Comparison of ENCODE assay signal across 8 cellular contexts in genomic region chr10:77004917-77005564, GRCh38.
A peak's percentile ranks its signal among the peaks of the same experiment; 100 is the strongest.
DNase-seq lines count a peak whose midpoint lies in the region; TF ChIP-seq lines count a peak whose summit lies in the region.

No MANE protein-coding gene starts in this region.

- TF ChIP-seq CTCF in A673 (conservative IDR thresholded peaks at IDR 0.05; ENCODE audit: low read depth, low read length) (peak; percentile 83), GM12873 (IDR thresholded peaks at IDR 0.05; ENCODE audit: insufficient read depth, low read depth, low read length, missing control alignments) (peak; percentile 81), adrenal gland (IDR thresholded peaks at IDR 0.05) (peak; percentile 67 to 81 (median 69)), hepatocyte (IDR thresholded peaks at IDR 0.05; ENCODE audit: poor library complexity) (peak; percentile 83)

- H3K4me3 ChIP-seq in A673 (ENCODE audit: low read depth, low read length, poor library complexity, severe bottlenecking) (no peak overlapping the region), adrenal gland (no peak overlapping the region), hepatocyte (no peak overlapping the region)

- no peak for TF ChIP-seq POLR2A in adrenal gland (IDR thresholded peaks at IDR 0.05)

- intact Hi-C loops in A673 (cut with micrococcal nuclease; ENCODE audit: unreplicated experiment) (loop anchor here (5.0 to 10.0 kb wide), 2 partner anchors 107 to 970 kb away; no protein-coding TSS in a partner anchor), adrenal gland (cut with DNase I) (no loop called here)

- no peaks in the 10 kb centered on the region for H4K20me1 ChIP-seq in hepatocyte (ENCODE audit: insufficient read depth, poor library complexity, severe bottlenecking)

- no peak overlapping the region for H2AFZ ChIP-seq in hepatocyte

- no peaks in the 10 kb centered on the region for H3K9me3 ChIP-seq in A673 (ENCODE audit: low read depth, low read length, poor library complexity, severe bottlenecking)
- H3K9me3 ChIP-seq in adrenal gland (replicated peaks in 1 of 3), result no peaks in the 10 kb centered on the region
- H3K9me3 ChIP-seq in hepatocyte (ENCODE audit: low read depth), result no peaks in the 10 kb centered on the region

- H3K36me3 ChIP-seq in A673 (ENCODE audit: insufficient read depth, low read length, poor library complexity, severe bottlenecking) (no peaks in the 10 kb centered on the region), adrenal gland (replicated peaks in 1 of 2) (no peaks in the 10 kb centered on the region), hepatocyte (replicated peaks; ENCODE audit: insufficient read depth, low read depth) (no peaks in the 10 kb centered on the region)

- DNase-seq in A673 (ENCODE audit: low spot score) (peak; percentile 70), NCI-H1092 treated with DMSO at 0.1 percent for 48 hours (lab: John Stamatoyannopoulos, UW) (peak; percentile 47), adrenal gland (peak in 3 of 7 donors; percentile 15 to 31 (median 26)), hepatocyte (ENCODE audit: low spot score) (peak; percentile 66), smooth muscle cell of the brain vasculature (ENCODE audit: low read depth, low spot score) (peak; percentile 36)
- no peak for DNase-seq in stimulated activated CD4-positive, alpha-beta T cell treated with anti-CD3 and anti-CD28 coated beads, Interleukin-12 subunit alpha, Interleukin-12 subunit beta, amount 100 ng/mL, for 4 hours
- DNase-seq in activated CD4-positive, CD25-positive, alpha-beta regulatory T cell treated with anti-CD3 and anti-CD28 coated beads, Interleukin-2, amount 50 U/mL, for 72 hours, result no peak

- BruUV-seq in A673 (replicated peaks; lab: Mats Ljungman, UMichigan), result no TSS peak

- H3K79me2 ChIP-seq in hepatocyte, result no peaks in the 10 kb centered on the region

- H3K27me3 ChIP-seq in A673 (replicated peaks; ENCODE audit: insufficient read depth, low read depth, low read length, poor library complexity) (peaks cover 17% of the 10 kb centered on the region), adrenal gland (no peaks in the 10 kb centered on the region), hepatocyte (no peaks in the 10 kb centered on the region)

- WGBS in adrenal gland, 4 donors, result 67 to 75% (median 68%) methylated on average over 3 of the region's 3 CpGs
- WGBS in hepatocyte (ENCODE audit: low lambda C conversion rate, missing lambda C conversion rate), result 59% methylated on average over 3 of the region's 3 CpGs

- H3K4me1 ChIP-seq in A673 (ENCODE audit: insufficient read depth, low read length, poor library complexity, severe bottlenecking) (no peaks in the 10 kb centered on the region), adrenal gland (replicated peaks in 1 of 2) (no peaks in the 10 kb centered on the region), hepatocyte (ENCODE audit: insufficient read depth) (no peaks in the 10 kb centered on the region)

- POLR2A ChIA-PET in A673 (lab: Charles Lee; ENCODE audit: low non-redundant PET), result interaction anchor here (0.6 to 0.7 kb wide), 2 partner anchors 35 to 44 kb away, joined by 3 to 19 read pairs; no protein-coding TSS in a partner anchor

- H3K27ac ChIP-seq in A673 (ENCODE audit: low read depth, low read length, poor library complexity, severe bottlenecking) (no peak overlapping the region), adrenal gland (no peak overlapping the region), hepatocyte (no peak overlapping the region)

- CTCF ChIA-PET in A673 (lab: Charles Lee), result interaction anchor here (1.0 kb wide), 1 partner anchor 969 kb away, joined by 4 read pairs; no protein-coding TSS in a partner anchor

- no peaks in the 10 kb centered on the region for H3K9me2 ChIP-seq in hepatocyte (replicated peaks; ENCODE audit: insufficient read depth)

- no peak overlapping the region for H3K4me2 ChIP-seq in hepatocyte

Comparison
In these comparisons a context has a peak if more than half of its experiments do, and no peak if none do; other contexts are left out.
1. DNase-seq: peak in A673 (single experiment), NCI-H1092 treated with DMSO at 0.1 percent for 48 hours (single experiment), hepatocyte (single experiment) and smooth muscle cell of the brain vasculature (single experiment); none in stimulated activated CD4-positive, alpha-beta T cell treated with anti-CD3 and anti-CD28 coated beads, Interleukin-12 subunit alpha, Interleukin-12 subunit beta, amount 100 ng/mL, for 4 hours (single experiment) and activated CD4-positive, CD25-positive, alpha-beta regulatory T cell treated with anti-CD3 and anti-CD28 coated beads, Interleukin-2, amount 50 U/mL, for 72 hours (single experiment).
2. Peak in every context shown above with its lines, with median percentiles within 50 percentile points of each other: CTCF ChIP-seq.